17 cellular contexts compared by ENCODE assay signal in the genomic region with DNA sequence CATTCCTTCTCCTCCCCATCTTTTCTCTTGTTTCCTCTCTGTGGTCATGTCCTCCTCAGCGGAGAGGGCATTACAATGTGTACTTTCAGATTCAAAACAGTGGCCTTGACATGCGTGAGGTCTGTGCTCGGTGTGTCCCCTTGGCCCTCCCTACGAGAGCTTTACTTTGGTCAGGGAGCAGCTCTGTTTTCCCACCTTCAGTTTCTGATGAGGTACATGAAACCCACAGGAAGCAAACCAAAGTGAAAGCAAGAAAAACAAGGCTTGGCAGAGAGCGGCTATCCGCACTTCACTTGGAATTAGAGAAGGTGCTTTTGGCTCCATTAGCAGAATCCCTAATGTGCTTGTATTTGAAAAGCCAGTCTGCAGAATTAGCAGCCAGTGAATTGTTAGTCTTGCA. TPM values are rescaled to one million over a fixed set of nuclear protein-coding genes. Genes with fewer than 3 reads are reported as not detected.
DNase-seq lines count a peak whose midpoint lies in the region; ATAC-seq, FAIRE-seq and TF ChIP-seq lines count a peak whose summit lies in the region.
"Had no signal": no experiment of that assay in that cellular context is flagged by ENCODE, and none has a peak within 500 bp of the region (broad histone marks: within the 10 kb centered on the region; RNA-seq: fewer than 3 reads in every experiment).

No MANE protein-coding gene starts in this region.

- ATAC-seq in GM18511 (IDR thresholded peaks at IDR 0.05; ENCODE audit: unreplicated experiment) (peak; percentile 51), T-cell (replicated peaks in 1 of 4) (no peak), HG02973 (IDR thresholded peaks at IDR 0.05; ENCODE audit: unreplicated experiment) (no peak)
- ATAC-seq: HCT116, left cardiac atrium had no signal

- H3K9me3 ChIP-seq in AG04450 (ENCODE audit: control insufficient read depth, insufficient read depth, low read length): no peaks in the 10 kb centered on the region

- POLR2A ChIA-PET in AG04450 (lab: Yijun Ruan, JAX) (no interaction called here), T-cell (lab: Charles Lee) (no interaction called here)

- peaks cover 3 to 9% (median 6%) of the 10 kb centered on the region in 3 donors for H3K4me1 Mint-ChIP-seq in T-cell

- no peak overlapping the region for H3K27ac ChIP-seq in AG04450 (ENCODE audit: low read depth, low read length)

- H3K27me3 Mint-ChIP-seq in T-cell: peaks cover 37 to 41% of the 10 kb centered on the region in 2 donors

- H3K4me3 Mint-ChIP-seq in T-cell: peak overlapping the region in 2 of 3 donors; percentile 13 to 17
- H3K4me3 Mint-ChIP-seq: naive B cell; stimulated activated naive CD8-positive, alpha-beta T cell treated with anti-CD3 and anti-CD28 coated beads, Interleukin-15, Interleukin-2, amounts not matched to agents 100 ng/mL and 50 ng/mL, for 24 hours had no signal

- CTCF ChIA-PET in AG04450 (lab: Charles Lee) (no interaction called here), T-cell (lab: Charles Lee) (interaction anchor here (1.1 to 3.1 kb wide), 2 partner anchors 9 to 10 kb away, joined by 3 to 11 read pairs; no protein-coding TSS in a partner anchor)

- H3K27me3 ChIP-seq in AG04450 (ENCODE audit: control insufficient read depth, insufficient read depth, low read length): no peaks in the 10 kb centered on the region

- H3K4me3 ChIP-seq in AG04450 (ENCODE audit: low read depth, low read length): peak overlapping the region; percentile 36; the same call in 1 of the 2 replicates
- peak overlapping the region; percentile 6 for H3K4me3 ChIP-seq in fibroblast of the aortic adventitia (ENCODE audit: low read depth, low read length)

- no peaks in the 10 kb centered on the region for H3K36me3 Mint-ChIP-seq in T-cell
- H3K36me3 Mint-ChIP-seq: brain, naive B cell had no signal

- DNase-seq in AG04450 (ENCODE audit: low read depth, low spot score) (no peak), T-cell (no peak), fibroblast of the aortic adventitia (ENCODE audit: low read depth) (no peak), D721Med (ENCODE audit: insufficient read length, low spot score) (no peak), NCI-H1105 (lab: John Stamatoyannopoulos, UW) (no peak), SIG-M5 treated with dmso at 0.1 percent for 504 hours (lab: John Stamatoyannopoulos, UW; ENCODE audit: unreplicated experiment) (no peak)
- DNase-seq: left cardiac atrium, naive B cell, NCI-H1417, NCI-H748 treated with DMSO at 0.1 percent for 48 hours, SHP77 treated with DMSO at 0.1 percent for 48 hours had no signal

- peak overlapping the region in 1 of 2 donors; percentile 54 for H3K27ac Mint-ChIP-seq in T-cell
- H3K27ac Mint-ChIP-seq: naive B cell; stimulated activated naive CD8-positive, alpha-beta T cell treated with anti-CD3 and anti-CD28 coated beads, Interleukin-15, Interleukin-2, amounts not matched to agents 100 ng/mL and 50 ng/mL, for 24 hours had no signal

- TF ChIP-seq CTCF in AG04450 (IDR thresholded peaks at IDR 0.05; ENCODE audit: low read depth, low read length) (no peak), fibroblast of the aortic adventitia (IDR thresholded peaks at IDR 0.05; ENCODE audit: insufficient read depth, low read length) (no peak), D721Med (IDR thresholded peaks at IDR 0.05; ENCODE audit: insufficient read depth, missing control alignments) (no peak)

- H3K9me3 Mint-ChIP-seq in T-cell: no peaks in the 10 kb centered on the region
- H3K9me3 Mint-ChIP-seq: stimulated activated naive CD8-positive, alpha-beta T cell treated with anti-CD3 and anti-CD28 coated beads, Interleukin-15, Interleukin-2, amounts not matched to agents 100 ng/mL and 50 ng/mL, for 24 hours had no signal

- FAIRE-seq in D721Med (lab: Jason Lieb, UNC): no peak
- FAIRE-seq: TTC549 had no signal

RNA-seq across cellular contexts. Expression of a gene that starts 19.5 kb away (rescaled TPM):
- 17.9 and 23.1 TPM in 2 replicates for polyA plus RNA-seq in AG04450 (2011; rRNA removed)
- polyA minus RNA-seq in AG04450 (2011; rRNA and poly(A)+ RNA removed): 25.3 and 38.5 TPM in 2 replicates
- 10 to 100 TPM; 48.3 to 57.1 (median 55.4) TPM for total RNA-seq in T-cell
- 38.0 and 41.5 TPM in 2 replicates for total RNA-seq in fibroblast of the aortic adventitia (ENCODE audit: low replicate concordance)
